Comparison of ENCODE assay signal across 8 cellular contexts in genomic region chr15:89088605-89089315, GRCh38. TPM values are rescaled to one million over a fixed set of nuclear protein-coding genes. Genes with fewer than 3 reads are reported as not detected.
DNase-seq lines count a peak whose midpoint lies in the region; ATAC-seq and TF ChIP-seq lines count a peak whose summit lies in the region.

No MANE protein-coding gene starts in this region.

- H3K36me3 Mint-ChIP-seq in activated CD8-positive, alpha-beta memory T cell treated with anti-CD3 and anti-CD28 coated beads, Interleukin-2, amount 10 ng/mL, durations not matched to agents 7 days and 5 days = peaks cover 9% of the 10 kb centered on the region
- H3K36me3 Mint-ChIP-seq in activated naive CD4-positive, alpha-beta T cell treated with anti-CD3 and anti-CD28 coated beads, Interleukin-2, amount 10 ng/mL, durations not matched to agents 7 days and 5 days = peaks cover 10% of the 10 kb centered on the region

- H3K4me1 ChIP-seq in iPS DF 6.9 (ENCODE audit: control insufficient read depth, insufficient read depth, low read length) (no peaks in the 10 kb centered on the region; the same call in none of the 2 replicates), smooth muscle cell (ENCODE audit: low read depth) (peaks cover 12% of the 10 kb centered on the region)

- no peak overlapping the region for H3K27ac Mint-ChIP-seq in activated CD8-positive, alpha-beta memory T cell treated with anti-CD3 and anti-CD28 coated beads, Interleukin-2, amount 10 ng/mL, durations not matched to agents 7 days and 5 days
- H3K27ac Mint-ChIP-seq in activated naive CD4-positive, alpha-beta T cell treated with anti-CD3 and anti-CD28 coated beads, Interleukin-2, amount 10 ng/mL, durations not matched to agents 7 days and 5 days = peak overlapping the region; percentile 78

- peak overlapping the region; percentile 93 for H3K4me2 ChIP-seq in smooth muscle cell

- no peak overlapping the region for H3K4me3 Mint-ChIP-seq in activated CD8-positive, alpha-beta memory T cell treated with anti-CD3 and anti-CD28 coated beads, Interleukin-2, amount 10 ng/mL, durations not matched to agents 7 days and 5 days
- no peak overlapping the region for H3K4me3 Mint-ChIP-seq in activated naive CD4-positive, alpha-beta T cell treated with anti-CD3 and anti-CD28 coated beads, Interleukin-2, amount 10 ng/mL, durations not matched to agents 7 days and 5 days

- peaks cover 35% of the 10 kb centered on the region for H3K4me1 Mint-ChIP-seq in activated CD8-positive, alpha-beta memory T cell treated with anti-CD3 and anti-CD28 coated beads, Interleukin-2, amount 10 ng/mL, durations not matched to agents 7 days and 5 days
- peaks cover 39% of the 10 kb centered on the region for H3K4me1 Mint-ChIP-seq in activated naive CD4-positive, alpha-beta T cell treated with anti-CD3 and anti-CD28 coated beads, Interleukin-2, amount 10 ng/mL, durations not matched to agents 7 days and 5 days

- ATAC-seq in activated CD8-positive, alpha-beta memory T cell treated with anti-CD3 and anti-CD28 coated beads, Interleukin-2, amount 10 ng/mL, durations not matched to agents 7 days and 5 days = no peak
- peak; percentile 2 for ATAC-seq in HG03196 (IDR thresholded peaks at IDR 0.05; ENCODE audit: unreplicated experiment)
- no peak for ATAC-seq in HG03460 (IDR thresholded peaks at IDR 0.05; ENCODE audit: unreplicated experiment)
- ATAC-seq in GM21786 (IDR thresholded peaks at IDR 0.05; ENCODE audit: unreplicated experiment) = no peak

- CTCF ChIA-PET in activated CD8-positive, alpha-beta memory T cell treated with anti-CD3 and anti-CD28 coated beads, Interleukin-2, amount 10 ng/mL, durations not matched to agents 7 days and 5 days (lab: Charles Lee) = interaction anchor here (0.8 to 6.1 kb wide), 19 partner anchors 8 to 184 kb away, joined by 3 to 32 read pairs (median 4); partner anchors contain the start of gene FANCI
- CTCF ChIA-PET in activated naive CD4-positive, alpha-beta T cell treated with anti-CD3 and anti-CD28 coated beads, Interleukin-2, amount 10 ng/mL, durations not matched to agents 7 days and 5 days (lab: Charles Lee) = interaction anchor here (0.9 to 5.8 kb wide), 9 partner anchors 9 to 118 kb away, joined by 3 to 35 read pairs (median 5); no protein-coding TSS in a partner anchor

- DNase-seq in activated CD8-positive, alpha-beta memory T cell treated with anti-CD3 and anti-CD28 coated beads for 24 hours = peak; percentile 62
- no peak for DNase-seq in activated CD8-positive, alpha-beta memory T cell treated with anti-CD3 and anti-CD28 coated beads, Interleukin-2, amount 10 ng/mL, durations not matched to agents 7 days and 5 days
- no peak for DNase-seq in activated naive CD4-positive, alpha-beta T cell treated with anti-CD3 and anti-CD28 coated beads, Interleukin-2, amount 10 ng/mL, durations not matched to agents 7 days and 5 days
- DNase-seq in iPS DF 6.9 (ENCODE audit: low read depth, low spot score) = no peak
- no peak for DNase-seq in smooth muscle cell (lab: John Stamatoyannopoulos, UW; ENCODE audit: unreplicated experiment)

- H3K27me3 ChIP-seq in iPS DF 6.9 (ENCODE audit: control insufficient read depth, insufficient read depth, low read length) (no peaks in the 10 kb centered on the region), smooth muscle cell (ENCODE audit: low read depth) (no peaks in the 10 kb centered on the region)

- no peaks in the 10 kb centered on the region for H4K20me1 ChIP-seq in smooth muscle cell (ENCODE audit: low read depth)

- H2AFZ ChIP-seq in smooth muscle cell (ENCODE audit: low read depth) = peak overlapping the region; percentile 71

- no peak overlapping the region for H3K27ac ChIP-seq in iPS DF 6.9 (ENCODE audit: low read length)
- peak overlapping the region; percentile 9 for H3K27ac ChIP-seq in smooth muscle cell (ENCODE audit: low read depth)

- H3K36me3 ChIP-seq in iPS DF 6.9 (ENCODE audit: control insufficient read depth, insufficient read depth, low read length) = no peaks in the 10 kb centered on the region
- no peaks in the 10 kb centered on the region for H3K36me3 ChIP-seq in smooth muscle cell (ENCODE audit: low read depth)

- H3K9ac ChIP-seq in smooth muscle cell (ENCODE audit: low read depth) = peak overlapping the region; percentile 88

- H3K9me3 Mint-ChIP-seq in activated CD8-positive, alpha-beta memory T cell treated with anti-CD3 and anti-CD28 coated beads, Interleukin-2, amount 10 ng/mL, durations not matched to agents 7 days and 5 days (ENCODE audit: low read depth) = no peaks in the 10 kb centered on the region
- H3K9me3 Mint-ChIP-seq in activated naive CD4-positive, alpha-beta T cell treated with anti-CD3 and anti-CD28 coated beads, Interleukin-2, amount 10 ng/mL, durations not matched to agents 7 days and 5 days = no peaks in the 10 kb centered on the region

- H3K9me3 ChIP-seq in iPS DF 6.9 (ENCODE audit: control insufficient read depth, insufficient read depth, low read length) = no peaks in the 10 kb centered on the region
- H3K9me3 ChIP-seq in smooth muscle cell (replicated peaks; ENCODE audit: low read depth) = no peaks in the 10 kb centered on the region

- peaks cover 13% of the 10 kb centered on the region for H3F3A ChIP-seq in smooth muscle cell (ENCODE audit: low read depth)

- peak overlapping the region; percentile 92 for H3K4me3 ChIP-seq in iPS DF 6.9 (ENCODE audit: low read length)
- H3K4me3 ChIP-seq in smooth muscle cell = peak overlapping the region; percentile 89

- no peak for TF ChIP-seq CTCF in smooth muscle cell (IDR thresholded peaks at IDR 0.05; ENCODE audit: borderline replicate concordance, insufficient read depth, poor library complexity, severe bottlenecking)

- peaks cover 23% of the 10 kb centered on the region for H3K79me2 ChIP-seq in smooth muscle cell (ENCODE audit: low read depth)

- no peaks in the 10 kb centered on the region for H3K27me3 Mint-ChIP-seq in activated CD8-positive, alpha-beta memory T cell treated with anti-CD3 and anti-CD28 coated beads, Interleukin-2, amount 10 ng/mL, durations not matched to agents 7 days and 5 days
- peaks cover 3% of the 10 kb centered on the region for H3K27me3 Mint-ChIP-seq in activated naive CD4-positive, alpha-beta T cell treated with anti-CD3 and anti-CD28 coated beads, Interleukin-2, amount 10 ng/mL, durations not matched to agents 7 days and 5 days

- no CpG with 5 or more reads among the region's 44 CpGs for WGBS in iPS DF 6.9 (ENCODE audit: insufficient coverage, insufficient read length)
- WGBS in smooth muscle cell (ENCODE audit: low lambda C conversion rate) = 19% methylated on average over 44 of the region's 44 CpGs

RNA-seq across cellular contexts. Expression of gene ABHD2, which starts 0.5 kb away (rescaled TPM):
- total RNA-seq in activated CD8-positive, alpha-beta memory T cell treated with anti-CD3 and anti-CD28 coated beads, Interleukin-2, amount 10 ng/mL, durations not matched to agents 7 days and 5 days = 10 to 100 TPM; 53.3 to 58.1 TPM
- 19.0 and 23.9 TPM in 2 replicates for total RNA-seq in smooth muscle cell
- polyA plus RNA-seq in smooth muscle cell = 9.4 and 12.8 TPM in 2 replicates
